Comparison of ENCODE assay signal across 3 cellular contexts in the genomic region with DNA sequence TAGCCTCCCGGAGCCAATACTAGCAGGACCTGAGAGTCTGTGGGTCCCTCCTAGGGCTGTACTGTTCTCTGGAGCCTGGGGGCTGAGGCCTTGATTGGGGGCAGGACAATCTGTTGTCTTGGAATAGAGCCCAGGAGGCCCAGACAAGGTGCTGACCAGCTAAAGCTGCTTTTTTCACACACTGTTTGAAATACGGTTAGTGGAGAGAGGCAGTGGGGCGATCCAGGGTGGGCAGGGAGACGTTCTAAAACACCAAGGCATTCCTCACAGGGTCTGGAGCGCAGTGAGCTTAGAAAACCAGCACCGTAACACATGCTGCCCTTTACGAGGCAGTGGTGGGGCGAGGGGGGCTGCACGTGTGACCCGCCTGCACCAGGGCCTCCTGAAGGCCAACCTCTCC.
TF ChIP-seq lines count a peak whose summit lies in the region.

No MANE protein-coding gene starts in this region.

TF ChIP-seq in SK-N-SH, 30 proteins besides CTCF, POLR2A, EP300 and RAD21 (continued from another document):
- TF ChIP-seq, protein P1, sequence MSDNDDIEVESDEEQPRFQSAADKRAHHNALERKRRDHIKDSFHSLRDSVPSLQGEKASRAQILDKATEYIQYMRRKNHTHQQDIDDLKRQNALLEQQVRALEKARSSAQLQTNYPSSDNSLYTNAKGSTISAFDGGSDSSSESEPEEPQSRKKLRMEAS (IDR thresholded peaks at IDR 0.05; ENCODE audit: low read depth), result no peak

TF ChIP-seq in SK-N-SH treated with all-trans-retinoic acid at 6 μM for 48 hours, 23 proteins besides CTCF, POLR2A, EP300 and RAD21 (continued from another document):
- TF ChIP-seq ZNF70 (CRISPR knock-in tag; IDR thresholded peaks at IDR 0.05), result no peak
- TF ChIP-seq TCF4 (CRISPR knock-in tag; IDR thresholded peaks at IDR 0.05; ENCODE audit: borderline replicate concordance), result no peak
- TF ChIP-seq ZFP3 (CRISPR knock-in tag; IDR thresholded peaks at IDR 0.05), result no peak
- TF ChIP-seq, protein P2, sequence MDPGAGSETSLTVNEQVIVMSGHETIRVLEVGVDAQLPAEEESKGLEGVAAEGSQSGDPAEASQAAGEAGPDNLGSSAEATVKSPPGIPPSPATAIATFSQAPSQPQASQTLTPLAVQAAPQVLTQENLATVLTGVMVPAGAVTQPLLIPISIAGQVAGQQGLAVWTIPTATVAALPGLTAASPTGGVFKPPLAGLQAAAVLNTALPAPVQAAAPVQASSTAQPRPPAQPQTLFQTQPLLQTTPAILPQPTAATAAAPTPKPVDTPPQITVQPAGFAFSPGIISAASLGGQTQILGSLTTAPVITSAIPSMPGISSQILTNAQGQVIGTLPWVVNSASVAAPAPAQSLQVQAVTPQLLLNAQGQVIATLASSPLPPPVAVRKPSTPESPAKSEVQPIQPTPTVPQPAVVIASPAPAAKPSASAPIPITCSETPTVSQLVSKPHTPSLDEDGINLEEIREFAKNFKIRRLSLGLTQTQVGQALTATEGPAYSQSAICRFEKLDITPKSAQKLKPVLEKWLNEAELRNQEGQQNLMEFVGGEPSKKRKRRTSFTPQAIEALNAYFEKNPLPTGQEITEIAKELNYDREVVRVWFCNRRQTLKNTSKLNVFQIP (CRISPR knock-in tag; IDR thresholded peaks at IDR 0.05; ENCODE audit: borderline replicate concordance, low read depth), result no peak
- TF ChIP-seq TOX (CRISPR knock-in tag; IDR thresholded peaks at IDR 0.05; ENCODE audit: borderline replicate concordance), result no peak
- TF ChIP-seq, protein P3, sequence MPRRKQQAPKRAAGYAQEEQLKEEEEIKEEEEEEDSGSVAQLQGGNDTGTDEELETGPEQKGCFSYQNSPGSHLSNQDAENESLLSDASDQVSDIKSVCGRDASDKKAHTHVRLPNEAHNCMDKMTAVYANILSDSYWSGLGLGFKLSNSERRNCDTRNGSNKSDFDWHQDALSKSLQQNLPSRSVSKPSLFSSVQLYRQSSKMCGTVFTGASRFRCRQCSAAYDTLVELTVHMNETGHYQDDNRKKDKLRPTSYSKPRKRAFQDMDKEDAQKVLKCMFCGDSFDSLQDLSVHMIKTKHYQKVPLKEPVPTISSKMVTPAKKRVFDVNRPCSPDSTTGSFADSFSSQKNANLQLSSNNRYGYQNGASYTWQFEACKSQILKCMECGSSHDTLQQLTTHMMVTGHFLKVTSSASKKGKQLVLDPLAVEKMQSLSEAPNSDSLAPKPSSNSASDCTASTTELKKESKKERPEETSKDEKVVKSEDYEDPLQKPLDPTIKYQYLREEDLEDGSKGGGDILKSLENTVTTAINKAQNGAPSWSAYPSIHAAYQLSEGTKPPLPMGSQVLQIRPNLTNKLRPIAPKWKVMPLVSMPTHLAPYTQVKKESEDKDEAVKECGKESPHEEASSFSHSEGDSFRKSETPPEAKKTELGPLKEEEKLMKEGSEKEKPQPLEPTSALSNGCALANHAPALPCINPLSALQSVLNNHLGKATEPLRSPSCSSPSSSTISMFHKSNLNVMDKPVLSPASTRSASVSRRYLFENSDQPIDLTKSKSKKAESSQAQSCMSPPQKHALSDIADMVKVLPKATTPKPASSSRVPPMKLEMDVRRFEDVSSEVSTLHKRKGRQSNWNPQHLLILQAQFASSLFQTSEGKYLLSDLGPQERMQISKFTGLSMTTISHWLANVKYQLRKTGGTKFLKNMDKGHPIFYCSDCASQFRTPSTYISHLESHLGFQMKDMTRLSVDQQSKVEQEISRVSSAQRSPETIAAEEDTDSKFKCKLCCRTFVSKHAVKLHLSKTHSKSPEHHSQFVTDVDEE (CRISPR knock-in tag; IDR thresholded peaks at IDR 0.05), result no peak
- no peak for TF ChIP-seq ZFP30 (CRISPR knock-in tag; IDR thresholded peaks at IDR 0.05)
- TF ChIP-seq ZC3H10 (CRISPR knock-in tag; IDR thresholded peaks at IDR 0.05), result no peak
- TF ChIP-seq ARNTL (CRISPR knock-in tag; IDR thresholded peaks at IDR 0.05; ENCODE audit: borderline replicate concordance, low read depth), result no peak
- no peak for TF ChIP-seq ISL1 (CRISPR knock-in tag; IDR thresholded peaks at IDR 0.05)

TF ChIP-seq in GM12878, 131 proteins besides CTCF, POLR2A, EP300 and RAD21 (continued from another document):
- TF ChIP-seq, protein P4, sequence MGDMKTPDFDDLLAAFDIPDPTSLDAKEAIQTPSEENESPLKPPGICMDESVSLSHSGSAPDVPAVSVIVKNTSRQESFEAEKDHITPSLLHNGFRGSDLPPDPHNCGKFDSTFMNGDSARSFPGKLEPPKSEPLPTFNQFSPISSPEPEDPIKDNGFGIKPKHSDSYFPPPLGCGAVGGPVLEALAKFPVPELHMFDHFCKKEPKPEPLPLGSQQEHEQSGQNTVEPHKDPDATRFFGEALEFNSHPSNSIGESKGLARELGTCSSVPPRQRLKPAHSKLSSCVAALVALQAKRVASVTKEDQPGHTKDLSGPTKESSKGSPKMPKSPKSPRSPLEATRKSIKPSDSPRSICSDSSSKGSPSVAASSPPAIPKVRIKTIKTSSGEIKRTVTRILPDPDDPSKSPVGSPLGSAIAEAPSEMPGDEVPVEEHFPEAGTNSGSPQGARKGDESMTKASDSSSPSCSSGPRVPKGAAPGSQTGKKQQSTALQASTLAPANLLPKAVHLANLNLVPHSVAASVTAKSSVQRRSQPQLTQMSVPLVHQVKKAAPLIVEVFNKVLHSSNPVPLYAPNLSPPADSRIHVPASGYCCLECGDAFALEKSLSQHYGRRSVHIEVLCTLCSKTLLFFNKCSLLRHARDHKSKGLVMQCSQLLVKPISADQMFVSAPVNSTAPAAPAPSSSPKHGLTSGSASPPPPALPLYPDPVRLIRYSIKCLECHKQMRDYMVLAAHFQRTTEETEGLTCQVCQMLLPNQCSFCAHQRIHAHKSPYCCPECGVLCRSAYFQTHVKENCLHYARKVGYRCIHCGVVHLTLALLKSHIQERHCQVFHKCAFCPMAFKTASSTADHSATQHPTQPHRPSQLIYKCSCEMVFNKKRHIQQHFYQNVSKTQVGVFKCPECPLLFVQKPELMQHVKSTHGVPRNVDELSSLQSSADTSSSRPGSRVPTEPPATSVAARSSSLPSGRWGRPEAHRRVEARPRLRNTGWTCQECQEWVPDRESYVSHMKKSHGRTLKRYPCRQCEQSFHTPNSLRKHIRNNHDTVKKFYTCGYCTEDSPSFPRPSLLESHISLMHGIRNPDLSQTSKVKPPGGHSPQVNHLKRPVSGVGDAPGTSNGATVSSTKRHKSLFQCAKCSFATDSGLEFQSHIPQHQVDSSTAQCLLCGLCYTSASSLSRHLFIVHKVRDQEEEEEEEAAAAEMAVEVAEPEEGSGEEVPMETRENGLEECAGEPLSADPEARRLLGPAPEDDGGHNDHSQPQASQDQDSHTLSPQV (IDR thresholded peaks at IDR 0.05), result no peak
- no peak for TF ChIP-seq NFYA (IDR thresholded peaks at IDR 0.05; ENCODE audit: borderline replicate concordance, low read depth, low read length)
- TF ChIP-seq TCF12 (IDR thresholded peaks at IDR 0.05; ENCODE audit: low read depth, low read length), result no peak
- TF ChIP-seq, protein P5, sequence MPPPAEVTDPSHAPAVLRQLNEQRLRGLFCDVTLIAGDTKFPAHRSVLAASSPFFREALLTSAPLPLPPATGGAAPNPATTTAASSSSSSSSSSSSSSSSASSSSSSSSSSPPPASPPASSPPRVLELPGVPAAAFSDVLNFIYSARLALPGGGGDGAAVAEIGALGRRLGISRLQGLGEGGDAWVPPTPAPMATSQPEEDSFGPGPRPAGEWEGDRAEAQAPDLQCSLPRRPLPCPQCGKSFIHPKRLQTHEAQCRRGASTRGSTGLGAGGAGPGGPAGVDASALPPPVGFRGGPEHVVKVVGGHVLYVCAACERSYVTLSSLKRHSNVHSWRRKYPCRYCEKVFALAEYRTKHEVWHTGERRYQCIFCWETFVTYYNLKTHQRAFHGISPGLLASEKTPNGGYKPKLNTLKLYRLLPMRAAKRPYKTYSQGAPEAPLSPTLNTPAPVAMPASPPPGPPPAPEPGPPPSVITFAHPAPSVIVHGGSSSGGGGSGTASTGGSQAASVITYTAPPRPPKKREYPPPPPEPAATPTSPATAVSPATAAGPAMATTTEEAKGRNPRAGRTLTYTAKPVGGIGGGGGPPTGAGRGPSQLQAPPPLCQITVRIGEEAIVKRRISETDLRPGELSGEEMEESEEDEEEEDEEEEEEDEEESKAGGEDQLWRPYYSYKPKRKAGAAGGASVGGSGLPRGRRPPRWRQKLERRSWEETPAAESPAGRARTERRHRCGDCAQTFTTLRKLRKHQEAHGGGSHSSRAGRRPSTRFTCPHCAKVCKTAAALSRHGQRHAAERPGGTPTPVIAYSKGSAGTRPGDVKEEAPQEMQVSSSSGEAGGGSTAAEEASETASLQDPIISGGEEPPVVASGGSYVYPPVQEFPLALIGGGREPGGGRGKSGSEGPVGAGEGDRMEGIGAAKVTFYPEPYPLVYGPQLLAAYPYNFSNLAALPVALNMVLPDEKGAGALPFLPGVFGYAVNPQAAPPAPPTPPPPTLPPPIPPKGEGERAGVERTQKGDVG (CRISPR knock-in tag; IDR thresholded peaks at IDR 0.05), result no peak
- TF ChIP-seq SREBF2 (IDR thresholded peaks at IDR 0.05; ENCODE audit: low read length), result no peak
- TF ChIP-seq, protein P6, sequence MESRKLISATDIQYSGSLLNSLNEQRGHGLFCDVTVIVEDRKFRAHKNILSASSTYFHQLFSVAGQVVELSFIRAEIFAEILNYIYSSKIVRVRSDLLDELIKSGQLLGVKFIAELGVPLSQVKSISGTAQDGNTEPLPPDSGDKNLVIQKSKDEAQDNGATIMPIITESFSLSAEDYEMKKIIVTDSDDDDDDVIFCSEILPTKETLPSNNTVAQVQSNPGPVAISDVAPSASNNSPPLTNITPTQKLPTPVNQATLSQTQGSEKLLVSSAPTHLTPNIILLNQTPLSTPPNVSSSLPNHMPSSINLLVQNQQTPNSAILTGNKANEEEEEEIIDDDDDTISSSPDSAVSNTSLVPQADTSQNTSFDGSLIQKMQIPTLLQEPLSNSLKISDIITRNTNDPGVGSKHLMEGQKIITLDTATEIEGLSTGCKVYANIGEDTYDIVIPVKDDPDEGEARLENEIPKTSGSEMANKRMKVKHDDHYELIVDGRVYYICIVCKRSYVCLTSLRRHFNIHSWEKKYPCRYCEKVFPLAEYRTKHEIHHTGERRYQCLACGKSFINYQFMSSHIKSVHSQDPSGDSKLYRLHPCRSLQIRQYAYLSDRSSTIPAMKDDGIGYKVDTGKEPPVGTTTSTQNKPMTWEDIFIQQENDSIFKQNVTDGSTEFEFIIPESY (IDR thresholded peaks at IDR 0.05), result no peak
- no peak for TF ChIP-seq NR2F1 (conservative IDR thresholded peaks at IDR 0.05)
- TF ChIP-seq GATAD2B (conservative IDR thresholded peaks at IDR 0.05; ENCODE audit: low read depth), result no peak
- no peak for TF ChIP-seq BRCA1 (IDR thresholded peaks at IDR 0.05; ENCODE audit: low read depth, low read length)
